Comparison of ENCODE assay signal across 1 cellular context in genomic region chr10:45003432-45004000, GRCh38.
TF ChIP-seq lines count a peak whose summit lies in the region.

No MANE protein-coding gene starts in this region.

TF ChIP-seq in HepG2, 621 proteins besides CTCF, POLR2A, EP300 and RAD21:
- TF ChIP-seq MAFK (conservative IDR thresholded peaks at IDR 0.05 in 1 of 2, IDR thresholded peaks at IDR 0.05 in 1 of 2; ENCODE audit: low read length in 2 of 2): peak; percentile 51 to 71; a peak in 3 of 4 replicates
- peak; percentile 81; the same call in 1 of the 2 replicates for TF ChIP-seq ZNF274 (CRISPR knock-in tag; IDR thresholded peaks at IDR 0.05)
- TF ChIP-seq MBNL3 (CRISPR knock-in tag; conservative IDR thresholded peaks at IDR 0.05): no peak
- no peak for TF ChIP-seq ZNF292 (CRISPR knock-in tag; IDR thresholded peaks at IDR 0.05; ENCODE audit: borderline replicate concordance, low read depth)
- TF ChIP-seq WIZ (CRISPR knock-in tag; IDR thresholded peaks at IDR 0.05): no peak
- peak; percentile 65 for TF ChIP-seq MAFF (IDR thresholded peaks at IDR 0.05; ENCODE audit: low read depth, low read length)
- no peak for TF ChIP-seq JUN (CRISPR knock-in tag; IDR thresholded peaks at IDR 0.05)
